ENCODE assay signal across 22 cellular contexts in genomic region chr4:164134388-164134787, GRCh38.
"Had no signal": no experiment of that assay in that cellular context is flagged by ENCODE, and none has a peak within 500 bp of the region (broad histone marks: within the 10 kb centered on the region; RNA-seq: fewer than 3 reads in every experiment).

No MANE protein-coding gene starts in this region.

- ATAC-seq: effector memory CD8-positive, alpha-beta T cell; esophagus mucosa; gastrocnemius medialis; heart right ventricle; left cardiac atrium; left lung; left ventricle myocardium superior; lower lobe of right lung had no signal

- DNase-seq: colonic mucosa; cortex of kidney; effector CD8-positive, alpha-beta T cell; effector memory CD8-positive, alpha-beta T cell; endodermal cell; erythroblast; esophagus squamous epithelium; foreskin fibroblast; foreskin melanocyte; gastrocnemius medialis; glutamatergic neuron; head of caudate nucleus; heart right ventricle; hippocampal formation; left cardiac atrium; left lung; left ventricle myocardium superior; lower lobe of right lung; mesendoderm; midbrain had no signal

- H3K4me1 ChIP-seq: colonic mucosa, esophagus squamous epithelium, gastrocnemius medialis, heart right ventricle, left lung, lower lobe of right lung had no signal

- H3K36me3 ChIP-seq: colonic mucosa, esophagus squamous epithelium, gastrocnemius medialis, heart right ventricle, left lung, lower lobe of right lung had no signal

- H3K27ac ChIP-seq: colonic mucosa, epithelial cell of prostate, esophagus squamous epithelium, gastrocnemius medialis, heart right ventricle, left lung, lower lobe of right lung had no signal

- H3K9me3 ChIP-seq: colonic mucosa, esophagus squamous epithelium, gastrocnemius medialis, left lung, lower lobe of right lung had no signal

- H3K27me3 ChIP-seq: colonic mucosa, esophagus squamous epithelium, gastrocnemius medialis, heart right ventricle, left lung had no signal

- H3K4me3 ChIP-seq: colonic mucosa, esophagus squamous epithelium, gastrocnemius medialis, heart right ventricle, left lung, lower lobe of right lung had no signal
